1 cellular context compared by ENCODE assay signal in the genomic region with DNA sequence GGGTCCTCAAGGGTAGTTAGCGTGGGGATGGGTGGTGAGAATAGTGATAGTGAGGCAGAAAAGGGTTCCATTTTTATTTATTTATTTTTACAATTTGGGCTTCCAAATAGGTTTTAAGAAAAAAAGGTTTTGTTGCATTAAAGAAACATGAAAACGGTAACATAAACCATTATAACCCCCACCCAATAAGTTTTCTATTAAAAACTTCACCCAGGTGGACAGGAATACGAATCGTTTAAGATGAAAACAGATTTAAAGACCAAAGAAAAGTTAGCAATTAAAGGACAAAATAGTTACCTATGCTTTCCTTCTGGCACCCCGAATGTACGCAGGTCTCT.
TF ChIP-seq lines count a peak whose summit lies in the region.

No MANE protein-coding gene starts in this region.

TF ChIP-seq in GM12878, 131 proteins besides CTCF, POLR2A, EP300 and RAD21 (continued from another document):
- no peak for TF ChIP-seq ZNF687 (IDR thresholded peaks at IDR 0.05)
- TF ChIP-seq MTA3 (IDR thresholded peaks at IDR 0.05; ENCODE audit: borderline replicate concordance, low read length): no peak
- TF ChIP-seq, protein P1, sequence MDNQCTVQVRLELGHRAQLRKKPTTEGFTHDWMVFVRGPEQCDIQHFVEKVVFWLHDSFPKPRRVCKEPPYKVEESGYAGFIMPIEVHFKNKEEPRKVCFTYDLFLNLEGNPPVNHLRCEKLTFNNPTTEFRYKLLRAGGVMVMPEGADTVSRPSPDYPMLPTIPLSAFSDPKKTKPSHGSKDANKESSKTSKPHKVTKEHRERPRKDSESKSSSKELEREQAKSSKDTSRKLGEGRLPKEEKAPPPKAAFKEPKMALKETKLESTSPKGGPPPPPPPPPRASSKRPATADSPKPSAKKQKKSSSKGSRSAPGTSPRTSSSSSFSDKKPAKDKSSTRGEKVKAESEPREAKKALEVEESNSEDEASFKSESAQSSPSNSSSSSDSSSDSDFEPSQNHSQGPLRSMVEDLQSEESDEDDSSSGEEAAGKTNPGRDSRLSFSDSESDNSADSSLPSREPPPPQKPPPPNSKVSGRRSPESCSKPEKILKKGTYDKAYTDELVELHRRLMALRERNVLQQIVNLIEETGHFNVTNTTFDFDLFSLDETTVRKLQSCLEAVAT (IDR thresholded peaks at IDR 0.05): no peak
- TF ChIP-seq EZH2 (IDR thresholded peaks at IDR 0.05; ENCODE audit: borderline replicate concordance, control insufficient read depth, low read depth, low read length): no peak
- TF ChIP-seq HCFC1 (IDR thresholded peaks at IDR 0.05; ENCODE audit: low read length): no peak
